ENCODE assay signal across 1 cellular context in the genomic region with DNA sequence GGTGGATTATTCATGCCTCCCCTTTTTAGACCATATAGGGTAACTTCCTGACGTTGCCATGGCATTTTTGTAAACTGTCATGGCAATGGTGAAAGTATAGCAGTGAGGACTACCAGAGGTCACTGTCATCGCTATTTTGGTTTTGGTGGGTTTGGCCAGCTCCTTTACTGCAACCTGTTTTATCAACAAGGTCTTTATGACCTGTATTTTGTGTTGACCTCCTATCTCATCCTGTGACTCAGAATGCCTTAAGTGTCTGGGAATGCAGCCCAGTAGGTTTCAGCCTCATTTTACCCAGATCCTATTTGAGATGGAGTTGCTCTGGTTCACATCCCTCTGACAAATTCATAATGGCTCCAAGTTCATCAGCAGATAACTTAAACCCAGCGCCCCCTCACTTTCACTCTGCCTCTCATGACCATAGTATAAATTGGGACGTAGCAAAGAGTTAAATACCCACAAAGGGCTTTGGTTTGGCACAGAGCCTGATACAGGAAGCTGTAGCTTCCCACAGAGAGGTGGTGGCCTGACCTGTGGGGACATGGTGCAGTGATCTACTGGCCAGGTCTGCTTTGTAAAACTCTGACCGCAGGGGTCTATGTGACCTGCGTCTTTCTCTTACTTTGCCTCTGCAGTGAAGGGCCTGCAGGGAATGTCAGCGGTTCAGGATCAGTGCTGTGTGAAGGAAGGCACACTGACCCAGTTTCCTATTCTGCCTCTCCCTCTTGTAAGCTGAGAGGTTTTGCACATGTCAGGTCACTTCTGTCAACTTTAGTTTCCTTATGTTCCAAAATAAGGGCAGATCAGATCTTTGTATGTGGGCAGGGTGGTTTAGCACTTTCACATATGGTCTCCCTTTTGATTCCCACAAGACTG.
TF ChIP-seq lines count a peak whose summit lies in the region.

No MANE protein-coding gene starts in this region.

TF ChIP-seq in K562, 482 proteins besides CTCF, POLR2A, EP300 and RAD21 (continued from another document):
- TF ChIP-seq, protein P1, sequence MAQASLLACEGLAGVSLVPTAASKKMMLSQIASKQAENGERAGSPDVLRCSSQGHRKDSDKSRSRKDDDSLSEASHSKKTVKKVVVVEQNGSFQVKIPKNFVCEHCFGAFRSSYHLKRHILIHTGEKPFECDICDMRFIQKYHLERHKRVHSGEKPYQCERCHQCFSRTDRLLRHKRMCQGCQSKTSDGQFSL (CRISPR knock-in tag; IDR thresholded peaks at IDR 0.05) = no peak
- TF ChIP-seq, protein P1 (tag; IDR thresholded peaks at IDR 0.05) = no peak
- no peak for TF ChIP-seq HDAC8 (tag; IDR thresholded peaks at IDR 0.05)
- TF ChIP-seq, protein P2, sequence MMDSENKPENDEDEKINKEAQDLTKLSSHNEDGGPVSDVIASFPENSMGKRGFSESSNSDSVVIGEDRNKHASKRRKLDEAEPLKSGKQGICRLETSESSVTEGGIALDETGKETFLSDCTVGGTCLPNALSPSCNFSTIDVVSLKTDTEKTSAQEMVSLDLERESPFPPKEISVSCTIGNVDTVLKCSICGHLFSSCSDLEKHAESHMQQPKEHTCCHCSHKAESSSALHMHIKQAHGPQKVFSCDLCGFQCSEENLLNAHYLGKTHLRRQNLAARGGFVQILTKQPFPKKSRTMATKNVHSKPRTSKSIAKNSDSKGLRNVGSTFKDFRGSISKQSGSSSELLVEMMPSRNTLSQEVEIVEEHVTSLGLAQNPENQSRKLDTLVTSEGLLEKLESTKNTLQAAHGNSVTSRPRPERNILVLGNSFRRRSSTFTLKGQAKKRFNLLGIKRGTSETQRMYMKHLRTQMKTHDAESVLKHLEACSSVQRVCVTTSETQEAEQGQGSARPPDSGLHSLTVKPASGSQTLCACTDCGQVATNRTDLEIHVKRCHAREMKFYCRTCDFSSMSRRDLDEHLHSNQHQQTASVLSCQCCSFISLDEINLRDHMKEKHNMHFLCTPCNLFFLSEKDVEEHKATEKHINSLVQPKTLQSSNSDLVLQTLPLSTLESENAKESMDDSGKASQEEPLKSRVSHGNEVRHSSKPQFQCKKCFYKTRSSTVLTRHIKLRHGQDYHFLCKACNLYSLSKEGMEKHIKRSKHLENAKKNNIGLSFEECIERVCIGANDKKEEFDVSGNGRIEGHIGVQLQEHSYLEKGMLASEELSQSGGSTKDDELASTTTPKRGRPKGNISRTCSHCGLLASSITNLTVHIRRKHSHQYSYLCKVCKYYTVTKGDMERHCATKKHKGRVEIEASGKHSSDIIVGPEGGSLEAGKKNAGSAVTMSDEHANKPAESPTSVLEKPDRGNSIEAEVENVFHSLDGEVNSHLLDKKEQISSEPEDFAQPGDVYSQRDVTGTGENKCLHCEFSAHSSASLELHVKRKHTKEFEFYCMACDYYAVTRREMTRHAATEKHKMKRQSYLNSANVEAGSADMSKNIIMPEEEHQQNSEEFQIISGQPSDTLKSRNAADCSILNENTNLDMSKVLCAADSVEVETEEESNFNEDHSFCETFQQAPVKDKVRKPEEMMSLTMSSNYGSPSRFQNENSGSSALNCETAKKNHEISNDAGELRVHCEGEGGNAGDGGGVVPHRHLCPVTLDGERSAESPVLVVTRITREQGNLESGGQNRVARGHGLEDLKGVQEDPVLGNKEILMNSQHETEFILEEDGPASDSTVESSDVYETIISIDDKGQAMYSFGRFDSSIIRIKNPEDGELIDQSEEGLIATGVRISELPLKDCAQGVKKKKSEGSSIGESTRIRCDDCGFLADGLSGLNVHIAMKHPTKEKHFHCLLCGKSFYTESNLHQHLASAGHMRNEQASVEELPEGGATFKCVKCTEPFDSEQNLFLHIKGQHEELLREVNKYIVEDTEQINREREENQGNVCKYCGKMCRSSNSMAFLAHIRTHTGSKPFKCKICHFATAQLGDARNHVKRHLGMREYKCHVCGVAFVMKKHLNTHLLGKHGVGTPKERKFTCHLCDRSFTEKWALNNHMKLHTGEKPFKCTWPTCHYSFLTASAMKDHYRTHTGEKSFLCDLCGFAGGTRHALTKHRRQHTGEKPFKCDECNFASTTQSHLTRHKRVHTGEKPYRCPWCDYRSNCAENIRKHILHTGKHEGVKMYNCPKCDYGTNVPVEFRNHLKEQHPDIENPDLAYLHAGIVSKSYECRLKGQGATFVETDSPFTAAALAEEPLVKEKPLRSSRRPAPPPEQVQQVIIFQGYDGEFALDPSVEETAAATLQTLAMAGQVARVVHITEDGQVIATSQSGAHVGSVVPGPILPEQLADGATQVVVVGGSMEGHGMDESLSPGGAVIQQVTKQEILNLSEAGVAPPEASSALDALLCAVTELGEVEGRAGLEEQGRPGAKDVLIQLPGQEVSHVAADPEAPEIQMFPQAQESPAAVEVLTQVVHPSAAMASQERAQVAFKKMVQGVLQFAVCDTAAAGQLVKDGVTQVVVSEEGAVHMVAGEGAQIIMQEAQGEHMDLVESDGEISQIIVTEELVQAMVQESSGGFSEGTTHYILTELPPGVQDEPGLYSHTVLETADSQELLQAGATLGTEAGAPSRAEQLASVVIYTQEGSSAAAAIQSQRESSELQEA (IDR thresholded peaks at IDR 0.05; ENCODE audit: low read depth) = no peak
- no peak for TF ChIP-seq TRIM28 (IDR thresholded peaks at IDR 0.05)
- peak; percentile 47 for TF ChIP-seq RFX1 (IDR thresholded peaks at IDR 0.05)
- no peak for TF ChIP-seq SAP30 (IDR thresholded peaks at IDR 0.05; ENCODE audit: borderline replicate concordance, insufficient read depth, low read depth, low read length, poor library complexity, severe bottlenecking)
- TF ChIP-seq XRCC3 (IDR thresholded peaks at IDR 0.05) = no peak
- peak; percentile 14; the same call in 1 of the 2 replicates for TF ChIP-seq BACH1 (tag; IDR thresholded peaks at IDR 0.05)
- peak; percentile 80; the same call in 1 of the 2 replicates for TF ChIP-seq ZBTB17 (CRISPR knock-in tag; IDR thresholded peaks at IDR 0.05)
- no peak for TF ChIP-seq GATAD2A (IDR thresholded peaks at IDR 0.05)
- no peak for TF ChIP-seq CHCHD3 (CRISPR knock-in tag; IDR thresholded peaks at IDR 0.05)
- TF ChIP-seq ZNF696 (CRISPR knock-in tag; conservative IDR thresholded peaks at IDR 0.05) = no peak
- no peak for TF ChIP-seq ZBTB8A (IDR thresholded peaks at IDR 0.05; ENCODE audit: partially characterized antibody)
- no peak for TF ChIP-seq FOXA1 (IDR thresholded peaks at IDR 0.05; ENCODE audit: borderline replicate concordance)
- TF ChIP-seq ATF7 (IDR thresholded peaks at IDR 0.05) = no peak
- TF ChIP-seq SRF (CRISPR knock-in tag; IDR thresholded peaks at IDR 0.05) = 0 out of 4 replicates have a peak, but pooled peaks of 1 of the 2 experiments have one; percentile 20
- TF ChIP-seq ARHGAP35 (IDR thresholded peaks at IDR 0.05; ENCODE audit: partially characterized antibody) = no peak
- no peak for TF ChIP-seq POLR3A (IDR thresholded peaks at IDR 0.05; ENCODE audit: borderline replicate concordance, extremely low read depth, insufficient read depth, insufficient read length)
- TF ChIP-seq, protein P3, sequence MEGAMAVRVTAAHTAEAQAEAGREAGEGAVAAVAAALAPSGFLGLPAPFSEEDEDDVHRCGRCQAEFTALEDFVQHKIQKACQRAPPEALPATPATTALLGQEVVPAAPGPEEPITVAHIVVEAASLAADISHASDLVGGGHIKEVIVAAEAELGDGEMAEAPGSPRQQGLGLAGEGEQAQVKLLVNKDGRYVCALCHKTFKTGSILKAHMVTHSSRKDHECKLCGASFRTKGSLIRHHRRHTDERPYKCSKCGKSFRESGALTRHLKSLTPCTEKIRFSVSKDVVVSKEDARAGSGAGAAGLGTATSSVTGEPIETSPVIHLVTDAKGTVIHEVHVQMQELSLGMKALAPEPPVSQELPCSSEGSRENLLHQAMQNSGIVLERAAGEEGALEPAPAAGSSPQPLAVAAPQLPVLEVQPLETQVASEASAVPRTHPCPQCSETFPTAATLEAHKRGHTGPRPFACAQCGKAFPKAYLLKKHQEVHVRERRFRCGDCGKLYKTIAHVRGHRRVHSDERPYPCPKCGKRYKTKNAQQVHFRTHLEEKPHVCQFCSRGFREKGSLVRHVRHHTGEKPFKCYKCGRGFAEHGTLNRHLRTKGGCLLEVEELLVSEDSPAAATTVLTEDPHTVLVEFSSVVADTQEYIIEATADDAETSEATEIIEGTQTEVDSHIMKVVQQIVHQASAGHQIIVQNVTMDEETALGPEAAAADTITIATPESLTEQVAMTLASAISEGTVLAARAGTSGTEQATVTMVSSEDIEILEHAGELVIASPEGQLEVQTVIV (CRISPR knock-in tag; IDR thresholded peaks at IDR 0.05; ENCODE audit: borderline replicate concordance) = no peak
TF ChIP-seq in K562: peak in this region for 4.
